ENCODE assay signal across 36 cellular contexts in the genomic region with DNA sequence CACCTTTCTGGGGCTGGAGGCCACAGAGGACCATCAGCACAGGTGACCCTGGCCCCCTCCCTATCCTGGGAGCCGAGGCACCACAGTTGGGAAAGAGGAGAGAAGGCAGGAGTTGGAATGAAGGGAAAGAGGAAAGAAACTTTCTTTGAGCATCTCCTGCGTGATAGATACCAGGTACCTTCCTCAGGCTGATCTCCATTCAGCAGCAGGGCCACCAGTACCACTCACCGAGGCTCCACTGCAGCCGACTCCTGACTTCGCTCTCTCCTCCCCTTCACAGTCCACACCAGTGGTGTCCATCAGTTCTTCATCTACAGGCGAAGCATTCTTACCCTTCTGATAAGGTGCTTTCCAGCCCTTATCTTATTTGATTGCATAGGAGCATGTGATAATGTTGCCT. TPM values are rescaled to one million over a fixed set of nuclear protein-coding genes. Genes with fewer than 3 reads are reported as not detected.
"Had no signal": no experiment of that assay in that cellular context is flagged by ENCODE, and none has a peak within 500 bp of the region (broad histone marks: within the 10 kb centered on the region; RNA-seq: fewer than 3 reads in every experiment).

No MANE protein-coding gene starts in this region.

- H3K36me3 ChIP-seq: breast epithelium, esophagus squamous epithelium, neural progenitor cell, uterus had no signal

- H3K9me3 Mint-ChIP-seq: activated naive CD4-positive, alpha-beta T cell treated with anti-CD3 and anti-CD28 coated beads, Interleukin-2, amount 50 U/mL, for 24 hours; activated naive CD8-positive, alpha-beta T cell treated with anti-CD3 and anti-CD28 coated beads, Interleukin-2, amount 50 U/mL, for 24 hours; central memory CD8-positive, alpha-beta T cell; dendritic cell treated with granulocyte-macrophage colony-stimulating factor and Interleukin-4, amounts not matched to agents 40 ng/mL and 50 ng/mL, for 4 days; mesothelial cell of epicardium; neural progenitor cell; stimulated activated memory B cell treated with anti-CD40 and anti-IgM and Interleukin-4, amounts not matched to agents 10 μg/mL and 1 μg/mL and 100 μg/mL, for 72 hours; stimulated activated naive CD8-positive, alpha-beta T cell treated with anti-CD3 and anti-CD28 coated beads, Interleukin-15, amount 100 ng/mL, for 72 hours; T-helper 1 cell treated with Interleukin-12 subunit alpha and Interleukin-12 subunit beta and Interleukin-4 antibody, amounts not matched to agents 30 μg/mL and 1 μg/mL, for 36 hours; type B pancreatic cell had no signal

- H3K4me1 ChIP-seq: esophagus squamous epithelium, uterus had no signal

- FAIRE-seq: endometrium, islet of Langerhans, small intestine, TTC549 had no signal

- ATAC-seq: activated CD4-positive, CD25-positive, alpha-beta regulatory T cell treated with anti-CD3 and anti-CD28 coated beads, Interleukin-2, amount 50 U/mL, for 24 hours; activated naive CD8-positive, alpha-beta T cell treated with anti-CD3 and anti-CD28 coated beads, Interleukin-2, amount 50 U/mL, for 24 hours; left ventricle myocardium superior; sciatic nerve; stimulated activated memory B cell treated with anti-CD40 and anti-IgM and Interleukin-4, amounts not matched to agents 10 μg/mL and 1 μg/mL and 100 μg/mL, for 72 hours; stimulated activated naive CD8-positive, alpha-beta T cell treated with anti-CD3 and anti-CD28 coated beads, Interleukin-15, amount 100 ng/mL, for 72 hours had no signal

- H2AFZ ChIP-seq: neural progenitor cell had no signal

- DNase-seq: activated CD4-positive, alpha-beta T cell treated with anti-CD3 and anti-CD28 coated beads for 48 hours; activated CD4-positive, alpha-beta T cell treated with anti-CD3 and anti-CD28 coated beads, Interleukin-2, amount 50 U/mL, for 48 hours; activated CD8-positive, alpha-beta memory T cell treated with anti-CD3 and anti-CD28 coated beads for 24 hours; activated naive CD8-positive, alpha-beta T cell treated with anti-CD3 and anti-CD28 coated beads, Interleukin-2, amount 50 U/mL, for 24 hours; effector CD4-positive, alpha-beta T cell; esophagus squamous epithelium; foreskin melanocyte; left cardiac atrium; left ventricle myocardium superior; mammary epithelial cell; naive thymus-derived CD4-positive, alpha-beta T cell; small intestine; stimulated activated CD4-positive, alpha-beta T cell treated with anti-CD3 and anti-CD28 coated beads, Interleukin-1b, Interleukin-23, amount 100 ng/mL, for 48 hours; stimulated activated CD4-positive, alpha-beta T cell treated with anti-CD3 and anti-CD28 coated beads, Interleukin-4, amount 100 ng/mL, for 4 hours; stimulated activated CD8-positive, alpha-beta memory T cell treated with anti-CD3 and anti-CD28 coated beads, Interleukin-4, amount 100 ng/mL, for 48 hours; stimulated activated naive CD8-positive, alpha-beta T cell treated with anti-CD3 and anti-CD28 coated beads, Interleukin-15, amount 100 ng/mL, for 72 hours; substantia nigra; T-helper 9 cell; uterus had no signal

- H3K4me2 ChIP-seq: neural progenitor cell had no signal

- H3K4me1 Mint-ChIP-seq: activated naive CD4-positive, alpha-beta T cell treated with anti-CD3 and anti-CD28 coated beads, Interleukin-2, amount 50 U/mL, for 24 hours; activated naive CD8-positive, alpha-beta T cell treated with anti-CD3 and anti-CD28 coated beads, Interleukin-2, amount 50 U/mL, for 24 hours; stimulated activated memory B cell treated with anti-CD40 and anti-IgM and Interleukin-4, amounts not matched to agents 10 μg/mL and 1 μg/mL and 100 μg/mL, for 72 hours; stimulated activated naive CD8-positive, alpha-beta T cell treated with anti-CD3 and anti-CD28 coated beads, Interleukin-15, amount 100 ng/mL, for 72 hours had no signal

- H3K9me3 ChIP-seq: breast epithelium, esophagus squamous epithelium, uterus had no signal

- H3K27me3 ChIP-seq: breast epithelium, neural progenitor cell, uterus had no signal

- H3K27ac Mint-ChIP-seq: activated naive CD4-positive, alpha-beta T cell treated with anti-CD3 and anti-CD28 coated beads, Interleukin-2, amount 50 U/mL, for 24 hours; activated naive CD8-positive, alpha-beta T cell treated with anti-CD3 and anti-CD28 coated beads, Interleukin-2, amount 50 U/mL, for 24 hours; dendritic cell treated with granulocyte-macrophage colony-stimulating factor and Interleukin-4, amounts not matched to agents 40 ng/mL and 50 ng/mL, for 4 days; mesothelial cell of epicardium; neural progenitor cell; stimulated activated memory B cell treated with anti-CD40 and anti-IgM and Interleukin-4, amounts not matched to agents 10 μg/mL and 1 μg/mL and 100 μg/mL, for 72 hours; T-helper 1 cell treated with Interleukin-12 subunit alpha and Interleukin-12 subunit beta and Interleukin-4 antibody, amounts not matched to agents 30 μg/mL and 1 μg/mL, for 36 hours; type B pancreatic cell had no signal

- H3K27ac ChIP-seq: breast epithelium, epithelial cell of prostate, esophagus squamous epithelium, neural progenitor cell, uterus, VCaP had no signal

- H3K27me3 Mint-ChIP-seq: central memory CD8-positive, alpha-beta T cell had no signal

- H3K4me3 Mint-ChIP-seq: activated naive CD4-positive, alpha-beta T cell treated with anti-CD3 and anti-CD28 coated beads, Interleukin-2, amount 50 U/mL, for 24 hours; activated naive CD8-positive, alpha-beta T cell treated with anti-CD3 and anti-CD28 coated beads, Interleukin-2, amount 50 U/mL, for 24 hours; central memory CD8-positive, alpha-beta T cell; dendritic cell treated with granulocyte-macrophage colony-stimulating factor and Interleukin-4, amounts not matched to agents 40 ng/mL and 50 ng/mL, for 4 days; mesothelial cell of epicardium; naive thymus-derived CD4-positive, alpha-beta T cell; neural progenitor cell; stimulated activated memory B cell treated with anti-CD40 and anti-IgM and Interleukin-4, amounts not matched to agents 10 μg/mL and 1 μg/mL and 100 μg/mL, for 72 hours; stimulated activated naive CD8-positive, alpha-beta T cell treated with anti-CD3 and anti-CD28 coated beads, Interleukin-15, amount 100 ng/mL, for 72 hours; T-helper 1 cell treated with Interleukin-12 subunit alpha and Interleukin-12 subunit beta and Interleukin-4 antibody, amounts not matched to agents 30 μg/mL and 1 μg/mL, for 36 hours; type B pancreatic cell had no signal

- H3K9ac ChIP-seq: neural progenitor cell had no signal

- H3K36me3 Mint-ChIP-seq: activated naive CD4-positive, alpha-beta T cell treated with anti-CD3 and anti-CD28 coated beads, Interleukin-2, amount 50 U/mL, for 24 hours; mesothelial cell of epicardium; naive thymus-derived CD4-positive, alpha-beta T cell; neural progenitor cell; stimulated activated memory B cell treated with anti-CD40 and anti-IgM and Interleukin-4, amounts not matched to agents 10 μg/mL and 1 μg/mL and 100 μg/mL, for 72 hours; type B pancreatic cell had no signal

- H3K4me3 ChIP-seq: breast epithelium, esophagus squamous epithelium, neural progenitor cell, uterus had no signal

RNA-seq across cellular contexts. Expression of a gene that starts 55.3 kb away (rescaled TPM):
- total RNA-seq: glomerular endothelial cell had no signal
